In the genomic region with DNA sequence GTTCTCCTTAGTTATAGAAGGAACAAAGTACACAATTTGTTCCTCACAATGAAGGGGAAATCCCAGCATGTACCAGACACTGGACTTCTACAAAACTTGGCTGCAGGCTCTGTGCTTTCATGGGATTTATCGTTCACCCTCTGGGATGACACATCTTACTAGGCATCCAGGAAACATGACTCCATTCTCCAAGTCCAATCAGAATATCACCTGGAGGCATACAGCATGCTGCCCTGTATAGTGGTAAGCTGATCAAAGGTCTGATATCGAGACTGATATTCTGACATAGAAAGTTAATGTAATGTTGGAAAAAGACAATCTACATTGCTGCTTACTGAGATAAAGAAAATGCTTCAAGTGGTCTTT, we compare ENCODE assay signal across 11 cellular contexts. TPM values are rescaled to one million over a fixed set of nuclear protein-coding genes. Genes with fewer than 3 reads are reported as not detected.
DNase-seq lines count a peak whose midpoint lies in the region; ATAC-seq, FAIRE-seq and TF ChIP-seq lines count a peak whose summit lies in the region.
"Had no signal": no experiment of that assay in that cellular context is flagged by ENCODE, and none has a peak within 500 bp of the region (broad histone marks: within the 10 kb centered on the region; RNA-seq: fewer than 3 reads in every experiment).

No MANE protein-coding gene starts in this region.

- dilution Hi-C loops in endothelial cell of umbilical vein (cut with MboI; ENCODE audit: extremely low pct_ligation_motif_present, low sequenced_read_pairs): loop anchor here (25.0 kb wide), 1 partner anchor 312 kb away; the partner anchor contains the start of gene PRSS35

- H3F3A ChIP-seq in PC-3 (ENCODE audit: low read length, unreplicated experiment): no peaks in the 10 kb centered on the region

- H4K20me1 ChIP-seq in PC-3 (ENCODE audit: low read length) (no peaks in the 10 kb centered on the region), endothelial cell of umbilical vein (replicated peaks; ENCODE audit: control insufficient read depth, extremely low read depth, insufficient read depth, low read length) (no peaks in the 10 kb centered on the region)

- TF ChIP-seq POLR2A in endothelial cell of umbilical vein (IDR thresholded peaks at IDR 0.05; ENCODE audit: low read depth, low read length): no peak

- intact Hi-C loops in PC-3 (cut with micrococcal nuclease) (loop anchor here (10.0 kb wide), 1 partner anchor 955 kb away; the partner anchor contains the start of gene IBTK), endothelial cell of umbilical vein (cut with micrococcal nuclease) (loop anchor here (10.0 kb wide), 2 partner anchors 835 to 955 kb away; partner anchors contain the start of genes IBTK and TPBG), psoas muscle (cut with DNase I) (no loop called here)

- TF ChIP-seq CTCF in PC-3 (conservative IDR thresholded peaks at IDR 0.05; ENCODE audit: low read depth, low read length) (no peak), endothelial cell of umbilical vein (IDR thresholded peaks at IDR 0.05; ENCODE audit: extremely low read depth in 1 of 2, insufficient read depth in 1 of 2, low read depth in 1 of 2, low read length in 2 of 2) (no peak), psoas muscle (IDR thresholded peaks at IDR 0.05) (no peak)

- peak; percentile 67 for FAIRE-seq in endothelial cell of umbilical vein (lab: Jason Lieb, UNC)

- H3K36me3 ChIP-seq in PC-3 (ENCODE audit: low read depth, low read length) (no peaks in the 10 kb centered on the region), endothelial cell of umbilical vein (ENCODE audit: control insufficient read depth in 2 of 2, extremely low read depth in 1 of 2, insufficient read depth in 2 of 2, low read length in 2 of 2) (peaks cover 0 to 7% of the 10 kb centered on the region in 2 experiments), psoas muscle (ENCODE audit: insufficient read depth in 1 of 2, low read depth in 1 of 2) (peaks cover 5 to 32% of the 10 kb centered on the region in 2 donors)

- BruUV-seq in PC-3 (replicated peaks; lab: Mats Ljungman, UMichigan): no TSS peak
- no TSS peak for BruUV-seq in endothelial cell of umbilical vein (replicated peaks; lab: Mats Ljungman, UMichigan)

- no peak overlapping the region for H3K4me3 ChIP-seq in PC-3 (ENCODE audit: low read length)
- H3K4me3 ChIP-seq in endothelial cell of umbilical vein (replicated peaks in 1 of 3; ENCODE audit: insufficient read depth in 1 of 3, low read depth in 1 of 3, low read length in 3 of 3): no peak overlapping the region
- H3K4me3 ChIP-seq in psoas muscle: no peak overlapping the region

- H2AFZ ChIP-seq in PC-3 (ENCODE audit: low read length) (no peak overlapping the region), endothelial cell of umbilical vein (ENCODE audit: low read depth, low read length) (no peak overlapping the region)

- H3K79me2 ChIP-seq in PC-3 (ENCODE audit: low read length) (no peaks in the 10 kb centered on the region), endothelial cell of umbilical vein (ENCODE audit: control insufficient read depth, insufficient read depth, low read length) (no peaks in the 10 kb centered on the region)

- H3K27ac ChIP-seq in PC-3 (ENCODE audit: low read length) (peak overlapping the region; percentile 35; the same call in 1 of the 2 replicates), endothelial cell of umbilical vein (ENCODE audit: insufficient read depth, low read depth, low read length) (peak overlapping the region; percentile 88), psoas muscle (peak overlapping the region; percentile 36)

- H3K4me1 ChIP-seq in PC-3 (ENCODE audit: insufficient read depth, low read length): peaks cover 22% of the 10 kb centered on the region
- H3K4me1 ChIP-seq in endothelial cell of umbilical vein (ENCODE audit: control insufficient read depth, extremely low read depth, insufficient read depth, low read length): peaks cover 26% of the 10 kb centered on the region
- peaks cover 3% of the 10 kb centered on the region for H3K4me1 ChIP-seq in psoas muscle

- no peak overlapping the region; the same call in 1 of the 2 replicates for H3K4me2 ChIP-seq in PC-3 (ENCODE audit: low read length)
- H3K4me2 ChIP-seq in endothelial cell of umbilical vein (ENCODE audit: insufficient read depth, low read length): no peak overlapping the region

- WGBS in psoas muscle, 3 donors: 44 to 65% (median 44%) methylated on average over 2 of the region's 2 CpGs

- H3K9me2 ChIP-seq in PC-3 (replicated peaks; ENCODE audit: low read length): no peaks in the 10 kb centered on the region

- H3K9me3 ChIP-seq in PC-3 (ENCODE audit: low read length) (no peaks in the 10 kb centered on the region), endothelial cell of umbilical vein (replicated peaks; ENCODE audit: control insufficient read depth, insufficient read depth, low read length) (no peaks in the 10 kb centered on the region), psoas muscle (no peaks in the 10 kb centered on the region)

- H3K27me3 ChIP-seq in PC-3 (ENCODE audit: low read length): no peaks in the 10 kb centered on the region
- H3K27me3 ChIP-seq in endothelial cell of umbilical vein (ENCODE audit: control insufficient read depth in 2 of 2, insufficient read depth in 2 of 2, low read length in 2 of 2): no peaks in the 10 kb centered on the region
- H3K27me3 ChIP-seq in psoas muscle (ENCODE audit: insufficient read depth in 3 of 3, low read length in 2 of 3): no peaks in the 10 kb centered on the region

- H3K9ac ChIP-seq in PC-3 (ENCODE audit: low read length): no peak overlapping the region
- no peak overlapping the region for H3K9ac ChIP-seq in endothelial cell of umbilical vein (replicated peaks; ENCODE audit: extremely low read depth, insufficient read depth, low read length)

- POLR2A ChIA-PET in PC-3 (lab: Charles Lee; ENCODE audit: unreplicated experiment) (interaction anchor here (0.6 kb wide), 1 partner anchor 318 kb away, joined by 3 read pairs; no protein-coding TSS in a partner anchor), endothelial cell of umbilical vein (lab: Charles Lee) (no interaction called here)

- DNase-seq in ELR (ENCODE audit: low read depth): peak; percentile 94
- peak; percentile 75 for DNase-seq in PC-3
- DNase-seq in endothelial cell of umbilical vein (ENCODE audit: low read depth, low spot score): peak; percentile 69
- DNase-seq in psoas muscle: no peak
- DNase-seq in NCI-H146 treated with DMSO at 0.1 percent for 48 hours (lab: John Stamatoyannopoulos, UW; ENCODE audit: unreplicated experiment): no peak
- DNase-seq in NCI-H1436 (lab: John Stamatoyannopoulos, UW): no peak
- DNase-seq: amygdala, NCI-H1694, nucleus accumbens had no signal

- no peaks in the 10 kb centered on the region for H3K9me1 ChIP-seq in endothelial cell of umbilical vein (replicated peaks; ENCODE audit: control insufficient read depth, extremely low read depth, insufficient read depth, low read length)

- CTCF ChIA-PET in PC-3 (lab: Charles Lee) (interaction anchor here (0.7 kb wide), 1 partner anchor 16 kb away, joined by 3 read pairs; no protein-coding TSS in a partner anchor), endothelial cell of umbilical vein (lab: Charles Lee) (interaction anchor here (4.9 to 8.7 kb wide), 2 partner anchors 16 to 133 kb away, joined by 46 to 83 read pairs; partner anchors contain the start of genes DOP1A and UBE3D)

- ATAC-seq in PC-3: peak; percentile 70
- ATAC-seq in psoas muscle: peak; percentile 82 to 89 (median 86)
- no peak for ATAC-seq in HG02610 (IDR thresholded peaks at IDR 0.05; ENCODE audit: unreplicated experiment)
- no peak for ATAC-seq in HG02642 (IDR thresholded peaks at IDR 0.05; ENCODE audit: poor library complexity, unreplicated experiment)

TF ChIP-seq in endothelial cell of umbilical vein, 7 proteins besides CTCF, POLR2A, EP300 and RAD21:
- TF ChIP-seq MYC (IDR thresholded peaks at IDR 0.05; ENCODE audit: low read depth, low read length) (no peak), POLR2AphosphoS5 (IDR thresholded peaks at IDR 0.05; ENCODE audit: insufficient read depth, low read depth, low read length) (no peak), FOS (IDR thresholded peaks at IDR 0.05; ENCODE audit: borderline replicate concordance, insufficient read depth, low read length) (peak; percentile 40), JUN (IDR thresholded peaks at IDR 0.05; ENCODE audit: borderline replicate concordance, insufficient read depth, insufficient read length, low read depth) (no peak), MAX (IDR thresholded peaks at IDR 0.05; ENCODE audit: insufficient read depth, insufficient read length) (no peak), GATA2 (IDR thresholded peaks at IDR 0.05; ENCODE audit: insufficient read depth, insufficient read length, low read depth, low read length) (peak; percentile 56), EZH2 (IDR thresholded peaks at IDR 0.05; ENCODE audit: borderline replicate concordance, low read depth, low read length, severe bottlenecking) (no peak)

RNA-seq across cellular contexts. Expression of gene RWDD2A, which starts 6.7 kb away (rescaled TPM):
- total RNA-seq in PC-3 (2014; rRNA removed) (0.63 and 1.3 TPM in 2 replicates), endothelial cell of umbilical vein (4.3 and 4.5 TPM in 2 replicates), psoas muscle (1 to 10 TPM; 1.7 to 2.3 (median 2.1) TPM)
- polyA plus RNA-seq in endothelial cell of umbilical vein (2.9 and 3.2 TPM in 2 replicates), psoas muscle (1 to 10 TPM; 1.3 to 2.6 (median 2.0) TPM)
- polyA plus RNA-seq in endothelial cell of umbilical vein (2011; cell fraction: cytosol; rRNA removed): 3.3 and 3.6 TPM in 2 replicates
- polyA plus RNA-seq in endothelial cell of umbilical vein (2011; cell fraction: nucleus; rRNA removed): 9.9 and 11.5 TPM in 2 replicates
- 4.8 and 5.3 TPM in 2 replicates for polyA plus RNA-seq in endothelial cell of umbilical vein (2012)
- 3.4 and 3.5 TPM in 2 replicates for polyA minus RNA-seq in endothelial cell of umbilical vein
- 1.4 TPM for polyA minus RNA-seq in endothelial cell of umbilical vein (2011; cell fraction: cytosol; rRNA and poly(A)+ RNA removed)
- polyA minus RNA-seq in endothelial cell of umbilical vein (2011; cell fraction: nucleus; rRNA and poly(A)+ RNA removed): 3.4 and 3.8 TPM in 2 replicates

RNA-seq across cellular contexts. Expression of gene PGM3, which starts 6.8 kb away (rescaled TPM):
- total RNA-seq in PC-3 (2014; rRNA removed) (17.0 and 25.2 TPM in 2 replicates), endothelial cell of umbilical vein (70.7 and 74.8 TPM in 2 replicates), psoas muscle (10 to 100 TPM; 12.5 to 15.5 (median 12.7) TPM)
- polyA plus RNA-seq in endothelial cell of umbilical vein (16.3 and 19.8 TPM in 2 replicates), psoas muscle (10 to 100 TPM in 1 of 3 donors, 1 to 10 TPM in 2; 6.5 to 18.0 (median 9.2) TPM)
- 29.6 and 33.4 TPM in 2 replicates for polyA plus RNA-seq in endothelial cell of umbilical vein (2011; cell fraction: cytosol; rRNA removed)
- 64.5 and 82.5 TPM in 2 replicates for polyA plus RNA-seq in endothelial cell of umbilical vein (2011; cell fraction: nucleus; rRNA removed)
- polyA plus RNA-seq in endothelial cell of umbilical vein (2012): 66.4 and 84.4 TPM in 2 replicates
- polyA minus RNA-seq in endothelial cell of umbilical vein: 120 and 122 TPM in 2 replicates
- 19.3 TPM for polyA minus RNA-seq in endothelial cell of umbilical vein (2011; cell fraction: cytosol; rRNA and poly(A)+ RNA removed)
- polyA minus RNA-seq in endothelial cell of umbilical vein (2011; cell fraction: nucleus; rRNA and poly(A)+ RNA removed): 77.5 and 122 TPM in 2 replicates

Comparison
In these comparisons a context has a peak if more than half of its experiments do, and no peak if none do; other contexts are left out.
1. DNase-seq: peak in ELR (single experiment), PC-3 (single experiment) and endothelial cell of umbilical vein (single experiment); none in psoas muscle (0 of 2), NCI-H146 treated with DMSO at 0.1 percent for 48 hours (single experiment) and NCI-H1436 (single experiment).
2. ATAC-seq: peak in PC-3 (single experiment) and psoas muscle (4 of 4); none in HG02610 (single experiment) and HG02642 (single experiment).
3. H3K27ac ChIP-seq: peak in every context shown above with its lines; median percentile 88 in endothelial cell of umbilical vein; 36 in psoas muscle; 35 in PC-3.
4. intact Hi-C loops: an anchor here in PC-3 (10.0 kb wide) and endothelial cell of umbilical vein (10.0 kb wide); none called in psoas muscle.